ENCODE assay signal across 8 cellular contexts in the genomic region with DNA sequence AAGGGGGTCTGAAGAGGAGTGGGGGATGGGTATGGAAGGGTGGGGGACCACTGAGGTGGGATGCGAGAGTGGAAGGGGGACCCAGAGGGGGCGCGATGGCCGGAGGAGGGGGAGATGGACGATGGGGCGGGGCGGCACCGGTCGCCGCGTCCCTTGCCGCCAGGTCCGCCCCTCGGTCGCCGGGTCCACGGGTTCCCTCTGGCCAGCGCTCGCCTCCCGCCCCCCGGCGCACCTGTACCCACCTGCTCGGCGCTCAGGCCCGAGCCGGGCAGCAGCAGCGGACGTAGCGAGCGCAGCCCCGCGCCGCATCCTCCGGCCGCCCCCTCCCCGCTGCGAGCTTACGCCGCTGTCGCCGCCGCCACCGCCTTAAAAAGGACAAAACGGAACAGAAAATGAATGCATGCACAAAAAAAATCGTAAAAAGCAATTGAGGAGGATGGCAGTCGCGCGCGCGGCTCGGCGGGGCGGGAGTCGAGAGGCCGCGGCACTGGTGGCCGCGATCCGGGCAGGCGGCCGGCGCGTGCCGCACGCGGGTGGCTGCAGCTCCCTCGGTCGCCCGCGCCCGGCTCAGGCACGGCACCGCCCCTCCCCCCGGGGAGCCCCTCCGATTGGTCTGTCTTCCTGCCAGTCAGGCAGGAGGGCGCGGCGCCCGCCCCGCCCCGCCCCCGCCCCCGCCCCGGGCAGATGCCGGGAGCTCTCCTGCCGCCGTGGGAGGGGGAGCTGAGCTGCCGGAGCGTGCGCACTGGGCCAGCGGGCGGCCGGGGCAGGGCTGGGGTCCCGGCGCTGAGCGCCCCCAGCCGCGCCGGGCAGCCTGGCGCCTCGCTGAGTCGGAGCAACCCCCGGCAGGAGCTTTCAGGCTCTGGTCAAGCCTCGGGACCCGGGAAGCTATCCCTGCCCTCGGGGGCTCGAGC. TPM values are rescaled to one million over a fixed set of nuclear protein-coding genes. Genes with fewer than 3 reads are reported as not detected.
DNase-seq lines count a peak whose midpoint lies in the region; ATAC-seq and TF ChIP-seq lines count a peak whose summit lies in the region.

A gene (minus strand): TSS at position 539 of the 911 bp plus-strand sequence. CDS start 87,699 bp downstream, outside the sequence.

- no peak for TF ChIP-seq EP300 in SK-N-SH (IDR thresholded peaks at IDR 0.05; ENCODE audit: borderline replicate concordance in 1 of 2, low read depth in 1 of 2, low read length in 1 of 2)

- H3K4me2 ChIP-seq in SK-N-SH, result peak within 1 kb of the TSS; percentile 47; the same call in 1 of the 2 replicates
- H3K4me2 ChIP-seq in neural progenitor cell, result peak within 1 kb of the TSS; percentile 100

- H3K4me1 Mint-ChIP-seq in neural progenitor cell, result peaks cover 11% of the 10 kb centered on the region

- H3K27ac Mint-ChIP-seq in neural progenitor cell, result no peak within 1 kb of the TSS

- H3K9me3 Mint-ChIP-seq in neural progenitor cell, result peaks cover 7% of the 10 kb centered on the region

- no peaks in the 10 kb centered on the region for H3F3A ChIP-seq in SK-N-SH (replicated peaks; ENCODE audit: insufficient read depth)
- H3F3A ChIP-seq in neural progenitor cell (ENCODE audit: low read depth), result peaks cover 19% of the 10 kb centered on the region

- no peak for TF ChIP-seq RAD21 in SK-N-SH (IDR thresholded peaks at IDR 0.05; ENCODE audit: low read length)

- ATAC-seq in SK-N-SH treated with all-trans-retinoic acid at 6 μM for 48 hours (no peak), HG02943 (IDR thresholded peaks at IDR 0.05; ENCODE audit: low read depth, unreplicated experiment) (peak; percentile 81)

- peak within 1 kb of the TSS; percentile 81 for H3K4me3 Mint-ChIP-seq in neural progenitor cell

- H3K9ac ChIP-seq in SK-N-SH, result no peak within 1 kb of the TSS
- H3K9ac ChIP-seq in neural progenitor cell, result no peak within 1 kb of the TSS
- no peak within 1 kb of the TSS for H3K9ac ChIP-seq in stomach smooth muscle (ENCODE audit: low read length in 2 of 2)

- peak within 1 kb of the TSS; percentile 37 to 54; a peak in 3 of 4 replicates for H3K4me3 ChIP-seq in SK-N-SH (ENCODE audit: low read depth in 2 of 2, low read length in 1 of 2)
- H3K4me3 ChIP-seq in fibroblast of mammary gland (ENCODE audit: control insufficient read depth, low read depth, low read length), result no peak within 1 kb of the TSS
- H3K4me3 ChIP-seq in neural progenitor cell, result peak within 1 kb of the TSS; percentile 87
- peak within 1 kb of the TSS; percentile 51 to 67 for H3K4me3 ChIP-seq in stomach smooth muscle (ENCODE audit: low read length in 2 of 2)

- POLR2A ChIA-PET in SK-N-SH (lab: Yijun Ruan, JAX), result interaction anchor here (0.8 to 3.1 kb wide), 6 partner anchors 21 to 313 kb away, joined by 3 to 27 read pairs (median 4); no protein-coding TSS in a partner anchor

- no peaks in the 10 kb centered on the region for H3K36me3 Mint-ChIP-seq in neural progenitor cell

- peak; percentile 99 for DNase-seq in SK-N-SH
- peak; percentile 76 for DNase-seq in NCI-H345 (lab: John Stamatoyannopoulos, UW)
- peak; percentile 92 to 94 for DNase-seq in activated T-cell treated with anti-CD3 and anti-CD28 coated beads, Interleukin-2, amount 50 U/mL, for 48 hours
- peak; percentile 33 for DNase-seq in fibroblast of mammary gland (ENCODE audit: low read depth)
- DNase-seq in neural progenitor cell (ENCODE audit: low spot score), result peak; percentile 91

- H3K27ac ChIP-seq in SK-N-SH (ENCODE audit: low read depth in 2 of 2, low read length in 1 of 2) (peak within 1 kb of the TSS in 1 of 2 experiments; percentile 91; a peak in 2 of 4 replicates), neural progenitor cell (no peak within 1 kb of the TSS), stomach smooth muscle (ENCODE audit: low read length) (no peak within 1 kb of the TSS)

- TF ChIP-seq CTCF in SK-N-SH (IDR thresholded peaks at IDR 0.05), result no peak
- no peak for TF ChIP-seq CTCF in fibroblast of mammary gland (conservative IDR thresholded peaks at IDR 0.05; ENCODE audit: control insufficient read depth, insufficient read depth, low read depth, low read length)
- TF ChIP-seq CTCF in neural progenitor cell (IDR thresholded peaks at IDR 0.05), result no peak

- H3K9me2 ChIP-seq in SK-N-SH, result no peaks in the 10 kb centered on the region

- WGBS in SK-N-SH (ENCODE audit: low lambda C conversion rate), result 6% methylated on average over 40 of the region's 107 CpGs

- H3K27me3 Mint-ChIP-seq in neural progenitor cell (ENCODE audit: insufficient read depth, low read depth), result peaks cover 44% of the 10 kb centered on the region

- H4K20me1 ChIP-seq in SK-N-SH (ENCODE audit: insufficient read depth), result no peaks in the 10 kb centered on the region
- peaks cover 22% of the 10 kb centered on the region for H4K20me1 ChIP-seq in neural progenitor cell (ENCODE audit: low read depth)

- no peaks in the 10 kb centered on the region for H3K9me3 ChIP-seq in SK-N-SH
- H3K9me3 ChIP-seq in neural progenitor cell (ENCODE audit: low read depth), result no peaks in the 10 kb centered on the region
- H3K9me3 ChIP-seq in stomach smooth muscle (ENCODE audit: control insufficient read depth in 2 of 2, low read length in 2 of 2), result peaks cover 0 to 10% of the 10 kb centered on the region in 2 donors

- H2AFZ ChIP-seq in SK-N-SH (ENCODE audit: low read depth) (no peak within 1 kb of the TSS), neural progenitor cell (replicated peaks) (peak within 1 kb of the TSS; percentile 95)

- CTCF ChIA-PET in SK-N-SH (lab: Yijun Ruan, JAX), result interaction anchor here (0.7 to 2.8 kb wide), 9 partner anchors 10 to 202 kb away, joined by 3 to 12 read pairs (median 3); no protein-coding TSS in a partner anchor

- H3K4me1 ChIP-seq in SK-N-SH (ENCODE audit: control insufficient read depth in 1 of 2, insufficient read depth in 2 of 2, low read depth in 1 of 2, low read length in 1 of 2) (peaks cover 0 to 39% of the 10 kb centered on the region in 2 experiments; a peak in 1 of 4 replicates), neural progenitor cell (peaks cover 22% of the 10 kb centered on the region), stomach smooth muscle (ENCODE audit: control insufficient read depth, insufficient read depth, low read length) (peaks cover 20% of the 10 kb centered on the region)

- H3K36me3 ChIP-seq in SK-N-SH (replicated peaks in 1 of 2; ENCODE audit: control insufficient read depth in 1 of 2, insufficient read depth in 2 of 2, low read length in 1 of 2) (no peaks in the 10 kb centered on the region), neural progenitor cell (no peaks in the 10 kb centered on the region), stomach smooth muscle (ENCODE audit: control insufficient read depth in 2 of 2, insufficient read depth in 2 of 2, low read length in 2 of 2) (no peaks in the 10 kb centered on the region)

- H3K79me2 ChIP-seq in SK-N-SH (ENCODE audit: insufficient read depth) (no peaks in the 10 kb centered on the region), neural progenitor cell (ENCODE audit: low read depth) (no peaks in the 10 kb centered on the region)

- no peaks in the 10 kb centered on the region for H3K27me3 ChIP-seq in SK-N-SH (ENCODE audit: insufficient read depth)
- H3K27me3 ChIP-seq in neural progenitor cell, result peaks cover 51% of the 10 kb centered on the region
- H3K27me3 ChIP-seq in stomach smooth muscle (ENCODE audit: control insufficient read depth in 1 of 2, insufficient read depth in 2 of 2, low read length in 2 of 2), result peaks cover 42 to 46% of the 10 kb centered on the region in 2 donors

TF ChIP-seq in SK-N-SH, 30 proteins besides CTCF, POLR2A, EP300 and RAD21:
- TF ChIP-seq MXI1 (IDR thresholded peaks at IDR 0.05; ENCODE audit: low read depth, low read length) (peak; percentile 76), NFIC (IDR thresholded peaks at IDR 0.05; ENCODE audit: borderline replicate concordance) (no peak), NRF1 (IDR thresholded peaks at IDR 0.05; ENCODE audit: low read depth, low read length) (peak; percentile 44; the same call in 1 of the 2 replicates)
- TF ChIP-seq, protein P1, sequence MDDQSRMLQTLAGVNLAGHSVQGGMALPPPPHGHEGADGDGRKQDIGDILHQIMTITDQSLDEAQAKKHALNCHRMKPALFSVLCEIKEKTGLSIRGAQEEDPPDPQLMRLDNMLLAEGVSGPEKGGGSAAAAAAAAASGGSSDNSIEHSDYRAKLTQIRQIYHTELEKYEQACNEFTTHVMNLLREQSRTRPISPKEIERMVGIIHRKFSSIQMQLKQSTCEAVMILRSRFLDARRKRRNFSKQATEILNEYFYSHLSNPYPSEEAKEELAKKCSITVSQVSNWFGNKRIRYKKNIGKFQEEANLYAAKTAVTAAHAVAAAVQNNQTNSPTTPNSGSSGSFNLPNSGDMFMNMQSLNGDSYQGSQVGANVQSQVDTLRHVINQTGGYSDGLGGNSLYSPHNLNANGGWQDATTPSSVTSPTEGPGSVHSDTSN (IDR thresholded peaks at IDR 0.05), result peak; percentile 55

TF ChIP-seq in SK-N-SH treated with all-trans-retinoic acid at 6 μM for 48 hours, 23 proteins besides CTCF, POLR2A, EP300 and RAD21:
- no peak for TF ChIP-seq ISL1 (CRISPR knock-in tag; IDR thresholded peaks at IDR 0.05)
- TF ChIP-seq BACH2 (CRISPR knock-in tag; IDR thresholded peaks at IDR 0.05; ENCODE audit: borderline replicate concordance), result no peak

RNA-seq across cellular contexts. Expression of the gene that starts here (rescaled TPM):
- polyA plus RNA-seq in SK-N-SH (2012; rRNA removed), result 0.54 and 1.0 TPM in 2 replicates
- polyA plus RNA-seq in SK-N-SH (2012; cell fraction: cytosol; rRNA removed), result 0.98 and 1.7 TPM in 2 replicates
- polyA plus RNA-seq in SK-N-SH (2012; cell fraction: nucleus; rRNA removed), result 0.17 and 0.63 TPM in 2 replicates
- 5.1 and 5.5 TPM in 2 replicates for total RNA-seq in neural progenitor cell (ENCODE audit: low replicate concordance)

Comparison
In these comparisons a context has a peak if more than half of its experiments do, and no peak if none do; other contexts are left out.
1. DNase-seq: peak in every context shown above with its lines; median percentile 99 in SK-N-SH; 93 in activated T-cell treated with anti-CD3 and anti-CD28 coated beads, Interleukin-2, amount 50 U/mL, for 48 hours; 91 in neural progenitor cell; 76 in NCI-H345; 33 in fibroblast of mammary gland.